Comparison of ENCODE assay signal across 1 cellular context in the genomic region with DNA sequence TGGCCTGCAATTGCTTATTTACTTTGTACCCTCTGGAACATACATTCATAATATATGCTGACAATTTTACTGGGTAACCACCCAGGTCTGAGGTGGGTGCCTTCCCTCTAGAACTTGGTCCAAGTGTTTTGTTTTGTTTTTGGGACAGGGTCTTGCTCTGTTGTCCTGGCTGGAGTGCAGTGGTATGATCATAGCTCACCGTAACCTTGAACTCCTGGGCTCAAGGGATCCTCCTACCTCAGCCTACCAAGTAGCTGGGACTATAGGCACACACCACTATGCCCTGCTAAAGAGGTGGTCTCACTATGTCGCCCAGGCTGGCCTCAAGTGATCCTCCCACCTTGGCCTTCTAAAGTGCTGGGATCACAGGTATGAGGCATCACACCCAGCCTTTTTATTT.
TF ChIP-seq lines count a peak whose summit lies in the region.

No MANE protein-coding gene starts in this region.

TF ChIP-seq in HepG2, 621 proteins besides CTCF, POLR2A, EP300 and RAD21:
- TF ChIP-seq JUNB (CRISPR knock-in tag; IDR thresholded peaks at IDR 0.05; ENCODE audit: borderline replicate concordance) (no peak), ZNF121 (CRISPR knock-in tag; IDR thresholded peaks at IDR 0.05) (peak; percentile 77)
TF ChIP-seq in HepG2: peak in this region for 1.
